ENCODE assay signal across 16 cellular contexts in the genomic region with DNA sequence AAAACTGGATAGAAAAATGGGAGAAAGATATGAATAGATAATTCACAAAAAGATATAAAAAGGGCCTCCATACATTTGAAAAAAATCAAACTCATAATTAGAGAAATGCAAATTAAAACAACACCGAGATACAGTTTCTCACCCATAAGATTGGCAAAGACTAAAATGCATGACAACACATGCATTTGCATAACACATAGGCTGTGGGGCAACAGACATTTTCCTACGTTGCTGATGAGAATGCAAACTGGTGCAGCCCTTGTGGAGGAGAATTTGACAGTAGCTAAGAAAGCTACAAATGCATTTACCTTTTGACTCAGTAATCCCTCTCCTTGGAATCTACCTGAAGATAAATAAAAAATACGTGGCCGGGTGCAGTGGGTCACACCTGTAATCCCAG. TPM values are rescaled to one million over a fixed set of nuclear protein-coding genes. Genes with fewer than 3 reads are reported as not detected.
DNase-seq lines count a peak whose midpoint lies in the region; TF ChIP-seq lines count a peak whose summit lies in the region.
"Had no signal": no experiment of that assay in that cellular context is flagged by ENCODE, and none has a peak within 500 bp of the region (broad histone marks: within the 10 kb centered on the region; RNA-seq: fewer than 3 reads in every experiment).

No MANE protein-coding gene starts in this region.

- H3K27me3 Mint-ChIP-seq in endodermal cell (ENCODE audit: insufficient read depth), result peaks cover 8% of the 10 kb centered on the region

- CTCF ChIA-PET in RWPE1 (lab: Yijun Ruan, JAX), result interaction anchor here (0.6 kb wide), 1 partner anchor 79 kb away, joined by 4 read pairs; no protein-coding TSS in a partner anchor

- peaks cover 3% of the 10 kb centered on the region for H3K4me1 Mint-ChIP-seq in endodermal cell
- H3K4me1 Mint-ChIP-seq: CD4-positive, alpha-beta memory T cell had no signal

- H3K4me3 Mint-ChIP-seq in endodermal cell, result no peak overlapping the region
- H3K4me3 Mint-ChIP-seq: CD4-positive, alpha-beta memory T cell had no signal

- no peak overlapping the region for H3K4me3 ChIP-seq in HAP-1
- no peak overlapping the region for H3K4me3 ChIP-seq in endodermal cell (ENCODE audit: low read length)
- no peak overlapping the region for H3K4me3 ChIP-seq in thyroid gland (replicated peaks in 1 of 3)
- H3K4me3 ChIP-seq: A549 had no signal

- no peak for TF ChIP-seq POLR2A in thyroid gland (IDR thresholded peaks at IDR 0.05)

- intact Hi-C loops in thyroid gland (cut with DNase I), result no loop called here

- H3K9me3 Mint-ChIP-seq in endodermal cell, result no peaks in the 10 kb centered on the region

- in situ Hi-C loops in HAP-1 (cut with MboI; ENCODE audit: low sequenced_read_pairs), result no loop called here

- no peaks in the 10 kb centered on the region for H3K27me3 ChIP-seq in HAP-1 (ENCODE audit: low read depth)
- no peaks in the 10 kb centered on the region for H3K27me3 ChIP-seq in endodermal cell (ENCODE audit: control insufficient read depth, insufficient read depth, low read length, poor library complexity, severe bottlenecking)
- no peaks in the 10 kb centered on the region for H3K27me3 ChIP-seq in thyroid gland
- H3K27me3 ChIP-seq: BE2C had no signal

- no peak overlapping the region for H3K27ac Mint-ChIP-seq in endodermal cell
- H3K27ac Mint-ChIP-seq: CD4-positive, alpha-beta memory T cell had no signal

- POLR2A ChIA-PET in RWPE1 (lab: Yijun Ruan, JAX; ENCODE audit: low non-redundant PET), result no interaction called here

- H3K4me1 ChIP-seq in HAP-1, result peaks cover 17% of the 10 kb centered on the region
- H3K4me1 ChIP-seq in endodermal cell (ENCODE audit: control insufficient read depth, insufficient read depth, low read length), result peaks cover 3% of the 10 kb centered on the region
- H3K4me1 ChIP-seq in thyroid gland, result no peaks in the 10 kb centered on the region
- H3K4me1 ChIP-seq: A549, BE2C had no signal

- no peak overlapping the region for H3K9ac ChIP-seq in endodermal cell (ENCODE audit: extremely low read depth, low read length, poor library complexity, severe bottlenecking)

- H3K36me3 Mint-ChIP-seq in endodermal cell (ENCODE audit: low read depth), result no peaks in the 10 kb centered on the region
- H3K36me3 Mint-ChIP-seq: CD4-positive, alpha-beta memory T cell had no signal

- 54 to 58% methylated on average over 3 to 4 of the region's 4 CpGs for WGBS in endodermal cell (ENCODE audit: insufficient coverage in 1 of 2, insufficient read length in 1 of 2), 2 experiments
- WGBS in thyroid gland, 2 donors, result 55 to 61% methylated on average over 4 of the region's 4 CpGs

- H3K27ac ChIP-seq in endodermal cell (ENCODE audit: low read depth, low read length) (no peak overlapping the region), RWPE1 (no peak overlapping the region), thyroid gland (no peak overlapping the region)
- H3K27ac ChIP-seq: A549, C4-2B, HL-60 had no signal

- TF ChIP-seq CTCF in endodermal cell (conservative IDR thresholded peaks at IDR 0.05) (no peak), RWPE1 (conservative IDR thresholded peaks at IDR 0.05; ENCODE audit: low read depth) (no peak), thyroid gland (IDR thresholded peaks at IDR 0.05) (no peak)

- DNase-seq in HAP-1 (ENCODE audit: low spot score in 2 of 2), result peak; percentile 52 to 58
- peak; percentile 61 for DNase-seq in NCI-H526 treated with DMSO at 0.1 percent for 48 hours (lab: John Stamatoyannopoulos, UW)
- DNase-seq in endodermal cell, result peak; percentile 22
- no peak for DNase-seq in NCI-H524 treated with DMSO at 0.1 percent for 48 hours (lab: John Stamatoyannopoulos, UW)
- no peak for DNase-seq in RWPE1 (ENCODE audit: low spot score)
- DNase-seq in NOMO-1 (lab: John Stamatoyannopoulos, UW; ENCODE audit: unreplicated experiment in 2 of 2), result no peak
- DNase-seq in thyroid gland, result no peak
- DNase-seq: BE2C; CD4-positive, alpha-beta memory T cell; DMS153; DMS79 treated with DMSO at 0.1 percent for 48 hours; GDM1; GOT3 had no signal

- H3K36me3 ChIP-seq in HAP-1 (replicated peaks), result no peaks in the 10 kb centered on the region
- no peaks in the 10 kb centered on the region for H3K36me3 ChIP-seq in endodermal cell (ENCODE audit: control insufficient read depth, insufficient read depth, low read length)
- H3K36me3 ChIP-seq in thyroid gland, result no peaks in the 10 kb centered on the region
- H3K36me3 ChIP-seq: BE2C had no signal

- H3K9me3 ChIP-seq in HAP-1, result no peaks in the 10 kb centered on the region
- peaks cover 6% of the 10 kb centered on the region for H3K9me3 ChIP-seq in endodermal cell (ENCODE audit: control insufficient read depth, low read length)
- no peaks in the 10 kb centered on the region for H3K9me3 ChIP-seq in thyroid gland
- H3K9me3 ChIP-seq: A549, BE2C had no signal

RNA-seq across cellular contexts. Expression of gene CAND2, which starts 11.4 kb away (rescaled TPM):
- total RNA-seq in endodermal cell (10 to 100 TPM in 1 of 2 donors, 1 to 10 TPM in 1; 7.8 to 15.0 TPM), thyroid gland (10 to 100 TPM in 3 of 4 donors, 1 to 10 TPM in 1; 9.7 to 18.0 (median 12.4) TPM)
- polyA plus RNA-seq in endodermal cell (2013, experiment 1 of 2), result 12.4 TPM
- polyA plus RNA-seq in endodermal cell (2013, experiment 2 of 2), result 10.1 TPM

RNA-seq across cellular contexts. Expression of gene TMEM40, which starts 26.0 kb away (rescaled TPM):
- total RNA-seq in endodermal cell (not detected), thyroid gland (not detected)
- not detected for polyA plus RNA-seq in endodermal cell (2013, experiment 1 of 2)
- polyA plus RNA-seq in endodermal cell (2013, experiment 2 of 2), result not detected
- total RNA-seq: CD4-positive, alpha-beta memory T cell had no signal
- polyA plus RNA-seq: CD4-positive, alpha-beta memory T cell had no signal

RNA-seq across cellular contexts. Expression of gene RPL32, which starts 56.3 kb away (rescaled TPM):
- total RNA-seq in endodermal cell, result 1,000 to 10,000 TPM; 1,362 to 1,580 TPM
- polyA plus RNA-seq in endodermal cell (2013, experiment 1 of 2), result 2,723 TPM
- polyA plus RNA-seq in endodermal cell (2013, experiment 2 of 2), result 2,594 TPM
- total RNA-seq in thyroid gland, result 1,000 to 10,000 TPM in 3 of 4 donors, 100 to 1,000 TPM in 1; 809 to 4,142 (median 1,511) TPM

Comparison
In these comparisons a context has a peak if more than half of its experiments do, and no peak if none do; other contexts are left out.
1. DNase-seq: peak in HAP-1 (2 of 2), NCI-H526 treated with DMSO at 0.1 percent for 48 hours (single experiment) and endodermal cell (single experiment); none in NCI-H524 treated with DMSO at 0.1 percent for 48 hours (single experiment), RWPE1 (single experiment), NOMO-1 (0 of 2) and thyroid gland (0 of 2).